Comparison of ENCODE assay signal across 7 cellular contexts in genomic region chr1:245306020-245306419, GRCh38.
"Had no signal": no experiment of that assay in that cellular context is flagged by ENCODE, and none has a peak within 500 bp of the region (broad histone marks: within the 10 kb centered on the region; RNA-seq: fewer than 3 reads in every experiment).

No MANE protein-coding gene starts in this region.

- ATAC-seq: GM12878 had no signal

- FAIRE-seq: G401.6, GM12878, GM12891, GM12892, GM18507, GM19239 had no signal

- H3K4me3 ChIP-seq: GM12878 had no signal

- DNase-seq: GDM1 had no signal
